In genomic region chr7:138663741-138664710, GRCh38 we compare ENCODE assay signal across 9 cellular contexts. TPM values are rescaled to one million over a fixed set of nuclear protein-coding genes. Genes with fewer than 3 reads are reported as not detected.
DNase-seq lines count a peak whose midpoint lies in the region; ATAC-seq and TF ChIP-seq lines count a peak whose summit lies in the region.
"Had no signal": no experiment of that assay in that cellular context is flagged by ENCODE, and none has a peak within 500 bp of the region (broad histone marks: within the 10 kb centered on the region; RNA-seq: fewer than 3 reads in every experiment).

No MANE protein-coding gene starts in this region.

- no peak overlapping the region for H3K18ac ChIP-seq in IMR-90 (ENCODE audit: low read depth, low read length)

- no peak overlapping the region for H2AK9ac ChIP-seq in IMR-90 (replicated peaks; ENCODE audit: low read depth, low read length, poor library complexity)

- DNase-seq in AG08396 (ENCODE audit: low spot score) (peak; percentile 36), IMR-90 (no peak), brain microvascular endothelial cell (peak; percentile 15), left lung (no peak), superior temporal gyrus (ENCODE audit: extremely low spot score) (peak; percentile 39), KG1 (lab: John Stamatoyannopoulos, UW) (no peak)

- no peak overlapping the region for H2AK5ac ChIP-seq in IMR-90 (ENCODE audit: low read depth, low read length)

- no peak overlapping the region for H3K14ac ChIP-seq in IMR-90 (replicated peaks; ENCODE audit: low read depth, low read length)

- H4K20me1 ChIP-seq in IMR-90 (ENCODE audit: insufficient read depth, low read length) = no peaks in the 10 kb centered on the region

- H3K27ac ChIP-seq in IMR-90 (ENCODE audit: insufficient read depth, low read length) = no peak overlapping the region
- H3K27ac ChIP-seq in brain microvascular endothelial cell = no peak overlapping the region
- no peak overlapping the region for H3K27ac ChIP-seq in left lung

- H3K56ac ChIP-seq in IMR-90 (ENCODE audit: extremely low read depth, insufficient read depth, low read length) = no peak overlapping the region

- no peak; the same call in 1 of the 2 replicates for ATAC-seq in IMR-90 (ENCODE audit: low read depth)
- peak; percentile 80 for ATAC-seq in left lung
- no peak for ATAC-seq in GM21528 (IDR thresholded peaks at IDR 0.05; ENCODE audit: low FRiP score, unreplicated experiment)
- ATAC-seq in GM18502 (IDR thresholded peaks at IDR 0.05; ENCODE audit: poor library complexity, unreplicated experiment) = no peak

- POLR2A ChIA-PET in IMR-90 (lab: Charles Lee; ENCODE audit: unreplicated experiment) = interaction anchor here (0.6 kb wide), 1 partner anchor 504 kb away, joined by 4 read pairs; no protein-coding TSS in a partner anchor

- H3K23ac ChIP-seq in IMR-90 (ENCODE audit: low read depth, low read length) = no peak overlapping the region

- intact Hi-C loops in IMR-90 (cut with micrococcal nuclease) = no loop called here
- intact Hi-C loops in left lung (cut with DNase I) = no loop called here

- H4K8ac ChIP-seq in IMR-90 (ENCODE audit: low read depth in 2 of 2, low read length in 2 of 2) = no peak overlapping the region

- H3K27me3 ChIP-seq in IMR-90 (ENCODE audit: control insufficient read depth, insufficient read depth, low read length) (no peaks in the 10 kb centered on the region), brain microvascular endothelial cell (replicated peaks) (no peaks in the 10 kb centered on the region), left lung (peaks cover 0 to 19% of the 10 kb centered on the region in 2 donors)

- H2BK15ac ChIP-seq in IMR-90 (ENCODE audit: low read depth, low read length) = no peak overlapping the region

- H2BK5ac ChIP-seq in IMR-90 (ENCODE audit: low read depth, low read length, poor library complexity, severe bottlenecking) = no peak overlapping the region

- TF ChIP-seq CTCF in IMR-90 (conservative IDR thresholded peaks at IDR 0.05; ENCODE audit: low read depth, low read length) (no peak), brain microvascular endothelial cell (IDR thresholded peaks at IDR 0.05; ENCODE audit: low read depth, low read length, missing control alignments) (peak; percentile 21), left lung (IDR thresholded peaks at IDR 0.05) (no peak)

- H2BK120ac ChIP-seq in IMR-90 (ENCODE audit: low read depth, low read length) = no peak overlapping the region

- H3K36me3 ChIP-seq in IMR-90 (ENCODE audit: control insufficient read depth, insufficient read depth, low read length) (no peaks in the 10 kb centered on the region), brain microvascular endothelial cell (replicated peaks) (no peaks in the 10 kb centered on the region), left lung (no peaks in the 10 kb centered on the region)

- peak overlapping the region; percentile 63 for H2AFZ ChIP-seq in IMR-90 (replicated peaks; ENCODE audit: low read length, poor library complexity)

- H3K9ac ChIP-seq in IMR-90 (ENCODE audit: low read depth, low read length) = no peak overlapping the region

- no peak for TF ChIP-seq RAD21 in IMR-90 (IDR thresholded peaks at IDR 0.05; ENCODE audit: low read length)

- no peaks in the 10 kb centered on the region for H3K9me1 ChIP-seq in IMR-90 (ENCODE audit: insufficient read depth, low read length)

- dilution Hi-C loops in IMR-90 (cut with HindIII; ENCODE audit: low sequenced_read_pairs, unreplicated experiment) = no loop called here

- no TSS peak for BruUV-seq in IMR-90 (replicated peaks; lab: Mats Ljungman, UMichigan)

- no peak overlapping the region for H3K4ac ChIP-seq in IMR-90 (ENCODE audit: low read depth, low read length)

- H4K91ac ChIP-seq in IMR-90 (ENCODE audit: insufficient read depth, low read depth, low read length) = no peak overlapping the region

- peaks cover 2% of the 10 kb centered on the region; the same call in 1 of the 2 replicates for H3K9me3 ChIP-seq in IMR-90 (ENCODE audit: control insufficient read depth, insufficient read depth, low read length)
- no peaks in the 10 kb centered on the region for H3K9me3 ChIP-seq in left lung

- peak overlapping the region; percentile 59; the same call in 1 of the 2 replicates for H3K4me2 ChIP-seq in IMR-90 (ENCODE audit: low read depth, low read length)

- CTCF ChIA-PET in IMR-90 (lab: Yijun Ruan, JAX) = no interaction called here

- H3K79me1 ChIP-seq in IMR-90 (ENCODE audit: low read depth in 1 of 2, low read length in 2 of 2) = no peaks in the 10 kb centered on the region

- TF ChIP-seq POLR2A in IMR-90 (IDR thresholded peaks at IDR 0.05; ENCODE audit: low read depth, low read length) = no peak

- H3K4me1 ChIP-seq in IMR-90 (ENCODE audit: control insufficient read depth, insufficient read depth, low read length) = no peaks in the 10 kb centered on the region
- no peaks in the 10 kb centered on the region for H3K4me1 ChIP-seq in left lung

- H4K5ac ChIP-seq in IMR-90 (ENCODE audit: low read depth, low read length) = no peak overlapping the region

- no peak overlapping the region for H2BK20ac ChIP-seq in IMR-90 (ENCODE audit: low read depth, low read length)

- H3K4me3 ChIP-seq in IMR-90 (ENCODE audit: insufficient read depth, low read depth, low read length) = peak overlapping the region; percentile 30
- H3K4me3 ChIP-seq in brain microvascular endothelial cell (ENCODE audit: low read depth, low read length) = peak overlapping the region; percentile 54
- peak overlapping the region; percentile 25 to 37 for H3K4me3 ChIP-seq in left lung

- WGBS in IMR-90 (ENCODE audit: extremely low coverage in 2 of 2, insufficient read length in 1 of 2), 2 experiments = 34% methylated on average over 41 of the region's 59 CpGs; no CpG with 5 or more reads in 1 of the 2 experiments

- in situ Hi-C loops in IMR-90 (cut with MboI; ENCODE audit: low sequenced_read_pairs) = no loop called here
- in situ Hi-C loops in brain microvascular endothelial cell (cut with HindIII; ENCODE audit: low pct_ligation_motif_present, low sequenced_read_pairs) = no loop called here

TF ChIP-seq in IMR-90, 13 proteins besides CTCF, POLR2A, EP300 and RAD21:
- no peak for TF ChIP-seq CEBPB (IDR thresholded peaks at IDR 0.05; ENCODE audit: low read depth, low read length)
- no peak for TF ChIP-seq MXI1 (IDR thresholded peaks at IDR 0.05; ENCODE audit: borderline replicate concordance, low read depth, low read length)
- TF ChIP-seq USF2 (IDR thresholded peaks at IDR 0.05; ENCODE audit: low read depth, low read length) = no peak
- TF ChIP-seq NFE2L2 (IDR thresholded peaks at IDR 0.05; ENCODE audit: low read depth, low read length) = no peak
- TF ChIP-seq MAZ (IDR thresholded peaks at IDR 0.05; ENCODE audit: borderline replicate concordance, low read depth, low read length) = no peak
- TF ChIP-seq RFX5 (IDR thresholded peaks at IDR 0.05; ENCODE audit: low read depth, low read length) = no peak
- no peak for TF ChIP-seq BHLHE40 (IDR thresholded peaks at IDR 0.05; ENCODE audit: low read depth, low read length)

RNA-seq across cellular contexts. Expression of gene SVOPL, which starts 37.1 kb away (rescaled TPM):
- total RNA-seq in IMR-90 (2012; rRNA removed) (not detected in 2 replicates), left lung (under 1 TPM in 1 of 2 donors, not detected in 1; 0.26 TPM)
- polyA plus RNA-seq in IMR-90 (2012; rRNA removed) = not detected in 2 replicates
- polyA plus RNA-seq in IMR-90 (2012; cell fraction: cytosol; rRNA removed) = not detected in 2 replicates
- polyA plus RNA-seq in IMR-90 (2012; cell fraction: nucleus; rRNA removed; ENCODE audit: low replicate concordance) = not detected in 2 replicates
- total RNA-seq: dermis microvascular lymphatic vessel endothelial cell had no signal

Comparison
In these comparisons a context has a peak if more than half of its experiments do, and no peak if none do; other contexts are left out.
1. DNase-seq: peak in AG08396 (single experiment), brain microvascular endothelial cell (single experiment) and superior temporal gyrus (single experiment); none in IMR-90 (single experiment), left lung (0 of 2) and KG1 (single experiment).
2. Peak in every context shown above with its lines, with median percentiles within 50 percentile points of each other: H3K4me3 ChIP-seq.